16 cellular contexts compared by ENCODE assay signal in the genomic region with DNA sequence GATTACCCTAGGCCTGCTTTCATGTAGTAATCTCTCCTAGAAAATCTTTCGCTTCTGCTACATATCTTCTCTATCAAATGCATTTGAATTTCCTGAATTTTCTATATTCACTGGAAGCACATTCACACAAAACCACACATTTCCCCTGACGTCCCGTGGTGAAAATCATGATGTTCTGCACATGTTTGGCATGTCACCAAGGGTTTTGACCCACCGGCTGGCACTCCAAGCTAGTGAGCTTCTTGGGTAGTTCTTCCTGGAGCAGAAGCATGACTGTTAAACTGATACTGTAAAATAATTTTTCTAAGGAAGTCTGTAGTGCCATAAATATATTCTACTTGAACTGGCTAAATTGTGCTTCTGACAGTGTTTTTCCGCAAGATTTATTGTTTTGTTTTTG.
"Had no signal": no experiment of that assay in that cellular context is flagged by ENCODE, and none has a peak within 500 bp of the region (broad histone marks: within the 10 kb centered on the region; RNA-seq: fewer than 3 reads in every experiment).

No MANE protein-coding gene starts in this region.

- H3K27ac ChIP-seq: cardiac muscle cell, thoracic aorta, WERI-Rb-1 had no signal

- H3K4me3 ChIP-seq: cardiac muscle cell, thoracic aorta had no signal

- H3K27ac Mint-ChIP-seq: activated CD8-positive, alpha-beta T cell treated with anti-CD3 and anti-CD28 coated beads for 36 hours; stimulated activated effector memory CD8-positive, alpha-beta T cell treated with anti-CD3 and anti-CD28 coated beads, Interleukin-12 subunit alpha, Interleukin-12 subunit beta, amount 100 ng/mL, for 72 hours had no signal

- H3K36me3 ChIP-seq: cardiac muscle cell, thoracic aorta, WERI-Rb-1 had no signal

- DNase-seq: activated CD8-positive, alpha-beta T cell treated with anti-CD3 and anti-CD28 coated beads for 36 hours; activated effector memory CD4-positive, alpha-beta T cell treated with Interleukin-2 at 50 U/mL for 16 hours; activated naive CD4-positive, alpha-beta T cell treated with anti-CD3 and anti-CD28 coated beads, Interleukin-2, amount 50 U/mL, for 16 hours; activated T-cell treated with anti-CD3 and anti-CD28 coated beads, Interleukin-2, amount 50 U/mL, for 4 hours; glutamatergic neuron; stimulated activated CD4-positive, alpha-beta T cell treated with anti-CD3 and anti-CD28 coated beads, Interleukin-12 subunit alpha, Interleukin-12 subunit beta, amount 100 ng/mL, for 4 hours; stimulated activated CD4-positive, alpha-beta T cell treated with anti-CD3 and anti-CD28 coated beads, Interleukin-2, amount 100 ng/mL, for 24 hours; T-helper 1 cell; T1000; WERI-Rb-1 had no signal

- H3K4me1 Mint-ChIP-seq: stimulated activated effector memory CD8-positive, alpha-beta T cell treated with anti-CD3 and anti-CD28 coated beads, Interleukin-12 subunit alpha, Interleukin-12 subunit beta, amount 100 ng/mL, for 72 hours had no signal

- H3K9me3 ChIP-seq: thoracic aorta had no signal

- FAIRE-seq: colon, endometrium had no signal

- H3K27me3 Mint-ChIP-seq: activated CD8-positive, alpha-beta T cell treated with anti-CD3 and anti-CD28 coated beads for 36 hours had no signal

- H3K27me3 ChIP-seq: cardiac muscle cell had no signal

- H3K36me3 Mint-ChIP-seq: stimulated activated effector memory CD8-positive, alpha-beta T cell treated with anti-CD3 and anti-CD28 coated beads, Interleukin-12 subunit alpha, Interleukin-12 subunit beta, amount 100 ng/mL, for 72 hours had no signal

- ATAC-seq: activated CD8-positive, alpha-beta T cell treated with anti-CD3 and anti-CD28 coated beads for 36 hours; activated T-cell treated with anti-CD3 and anti-CD28 coated beads, Interleukin-2, amount 50 U/mL, for 4 hours; esophagus mucosa; stimulated activated effector memory CD8-positive, alpha-beta T cell treated with anti-CD3 and anti-CD28 coated beads, Interleukin-12 subunit alpha, Interleukin-12 subunit beta, amount 100 ng/mL, for 72 hours had no signal

- H3K4me3 Mint-ChIP-seq: activated CD8-positive, alpha-beta T cell treated with anti-CD3 and anti-CD28 coated beads for 36 hours; activated T-cell treated with anti-CD3 and anti-CD28 coated beads, Interleukin-2, amount 50 U/mL, for 4 hours; stimulated activated effector memory CD8-positive, alpha-beta T cell treated with anti-CD3 and anti-CD28 coated beads, Interleukin-12 subunit alpha, Interleukin-12 subunit beta, amount 100 ng/mL, for 72 hours had no signal
